21 cellular contexts compared by ENCODE assay signal in genomic region chr14:100127853-100128455, GRCh38. TPM values are rescaled to one million over a fixed set of nuclear protein-coding genes. Genes with fewer than 3 reads are reported as not detected.
DNase-seq lines count a peak whose midpoint lies in the region; ATAC-seq and TF ChIP-seq lines count a peak whose summit lies in the region.
"Had no signal": no experiment of that assay in that cellular context is flagged by ENCODE, and none has a peak within 500 bp of the region (broad histone marks: within the 10 kb centered on the region; RNA-seq: fewer than 3 reads in every experiment).

No MANE protein-coding gene starts in this region.

- CTCF ChIA-PET in activated CD8-positive, alpha-beta T cell treated with anti-CD3 and anti-CD28 coated beads for 36 hours (lab: Charles Lee) = interaction anchor here (1.4 kb wide), 2 partner anchors 27 to 65 kb away, joined by 3 to 4 read pairs; no protein-coding TSS in a partner anchor
- CTCF ChIA-PET in activated CD8-positive, alpha-beta T cell treated with anti-CD3 and anti-CD28 coated beads, Interleukin-2, amount 10 ng/mL, durations not matched to agents 7 days and 5 days (lab: Charles Lee) = no interaction called here
- CTCF ChIA-PET in CD4-positive, alpha-beta T cell (lab: Charles Lee) = no interaction called here

- H3K27ac ChIP-seq in CD4-positive, alpha-beta T cell (ENCODE audit: low read depth, low read length) = no peak overlapping the region
- H3K27ac ChIP-seq in brain microvascular endothelial cell = no peak overlapping the region
- H3K27ac ChIP-seq: KMS-11 had no signal

- ATAC-seq in activated CD8-positive, alpha-beta T cell treated with anti-CD3 and anti-CD28 coated beads for 36 hours = no peak
- ATAC-seq in activated CD8-positive, alpha-beta T cell treated with anti-CD3 and anti-CD28 coated beads, Interleukin-2, amount 10 ng/mL, durations not matched to agents 7 days and 5 days = no peak
- ATAC-seq in CD4-positive, alpha-beta T cell (ENCODE audit: poor library complexity) = no peak
- no peak for ATAC-seq in natural killer cell
- ATAC-seq: HepG2, PC-3 had no signal

- TF ChIP-seq CTCF in activated CD8-positive, alpha-beta T cell treated with anti-CD3 and anti-CD28 coated beads for 36 hours (IDR thresholded peaks at IDR 0.05) = no peak
- no peak for TF ChIP-seq CTCF in CD4-positive, alpha-beta T cell (IDR thresholded peaks at IDR 0.05)
- no peak for TF ChIP-seq CTCF in natural killer cell (IDR thresholded peaks at IDR 0.05)
- no peak for TF ChIP-seq CTCF in brain microvascular endothelial cell (IDR thresholded peaks at IDR 0.05; ENCODE audit: low read depth, low read length, missing control alignments)

- POLR2A ChIA-PET in activated CD8-positive, alpha-beta T cell treated with anti-CD3 and anti-CD28 coated beads for 36 hours (lab: Charles Lee) = interaction anchor here (0.7 to 1.4 kb wide), 3 partner anchors 9 to 233 kb away, joined by 3 read pairs; no protein-coding TSS in a partner anchor
- POLR2A ChIA-PET in activated CD8-positive, alpha-beta T cell treated with anti-CD3 and anti-CD28 coated beads, Interleukin-2, amount 10 ng/mL, durations not matched to agents 7 days and 5 days (lab: Charles Lee) = interaction anchor here (0.6 to 1.3 kb wide), 2 partner anchors 18 to 38 kb away, joined by 3 to 4 read pairs; no protein-coding TSS in a partner anchor
- POLR2A ChIA-PET in CD4-positive, alpha-beta T cell (lab: Charles Lee) = interaction anchor here (0.6 kb wide), 1 partner anchor 94 kb away, joined by 4 read pairs; no protein-coding TSS in a partner anchor

- peak overlapping the region; percentile 52 for H3K27ac Mint-ChIP-seq in activated CD8-positive, alpha-beta T cell treated with anti-CD3 and anti-CD28 coated beads for 36 hours
- no peak overlapping the region for H3K27ac Mint-ChIP-seq in activated CD8-positive, alpha-beta T cell treated with anti-CD3 and anti-CD28 coated beads, Interleukin-2, amount 10 ng/mL, durations not matched to agents 7 days and 5 days
- H3K27ac Mint-ChIP-seq in CD4-positive, alpha-beta T cell = peak overlapping the region; percentile 56
- peak overlapping the region; percentile 18 for H3K27ac Mint-ChIP-seq in activated naive CD8-positive, alpha-beta T cell treated with anti-CD3 and anti-CD28 coated beads for 36 hours
- peak overlapping the region; percentile 30 to 58 for H3K27ac Mint-ChIP-seq in natural killer cell
- H3K27ac Mint-ChIP-seq: B cell had no signal

- peaks cover 2% of the 10 kb centered on the region for H3K36me3 ChIP-seq in brain microvascular endothelial cell (replicated peaks)

- peaks cover 51% of the 10 kb centered on the region for H3K36me3 Mint-ChIP-seq in activated CD8-positive, alpha-beta T cell treated with anti-CD3 and anti-CD28 coated beads for 36 hours (ENCODE audit: low read depth)
- H3K36me3 Mint-ChIP-seq in activated CD8-positive, alpha-beta T cell treated with anti-CD3 and anti-CD28 coated beads, Interleukin-2, amount 10 ng/mL, durations not matched to agents 7 days and 5 days (ENCODE audit: low read depth) = peaks cover 87% of the 10 kb centered on the region
- H3K36me3 Mint-ChIP-seq in CD4-positive, alpha-beta T cell (ENCODE audit: low read depth) = peaks cover 96% of the 10 kb centered on the region
- peaks cover 20% of the 10 kb centered on the region for H3K36me3 Mint-ChIP-seq in activated naive CD8-positive, alpha-beta T cell treated with anti-CD3 and anti-CD28 coated beads for 36 hours
- H3K36me3 Mint-ChIP-seq in natural killer cell = no peaks in the 10 kb centered on the region

- no peaks in the 10 kb centered on the region for H3K9me3 Mint-ChIP-seq in activated CD8-positive, alpha-beta T cell treated with anti-CD3 and anti-CD28 coated beads for 36 hours
- no peaks in the 10 kb centered on the region for H3K9me3 Mint-ChIP-seq in activated CD8-positive, alpha-beta T cell treated with anti-CD3 and anti-CD28 coated beads, Interleukin-2, amount 10 ng/mL, durations not matched to agents 7 days and 5 days (ENCODE audit: insufficient read depth)
- no peaks in the 10 kb centered on the region for H3K9me3 Mint-ChIP-seq in CD4-positive, alpha-beta T cell
- no peaks in the 10 kb centered on the region for H3K9me3 Mint-ChIP-seq in activated naive CD8-positive, alpha-beta T cell treated with anti-CD3 and anti-CD28 coated beads for 36 hours
- no peaks in the 10 kb centered on the region for H3K9me3 Mint-ChIP-seq in natural killer cell

- no peak for DNase-seq in activated CD8-positive, alpha-beta T cell treated with anti-CD3 and anti-CD28 coated beads for 36 hours
- DNase-seq in activated CD8-positive, alpha-beta T cell treated with anti-CD3 and anti-CD28 coated beads, Interleukin-2, amount 10 ng/mL, durations not matched to agents 7 days and 5 days = no peak
- no peak for DNase-seq in CD4-positive, alpha-beta T cell
- DNase-seq in activated naive CD8-positive, alpha-beta T cell treated with anti-CD3 and anti-CD28 coated beads for 36 hours = no peak
- DNase-seq in natural killer cell (no peak), brain microvascular endothelial cell (no peak), germinal center (ENCODE audit: low spot score) (no peak), HPDE6-E6E7 (ENCODE audit: extremely low spot score) (no peak)
- DNase-seq: CD4-positive, alpha-beta memory T cell; DMS53; GOT3; NCI-H1436; NCI-H1930; NCI-H526; PC-3; RPMI8226; SHP77 treated with DMSO at 0.1 percent for 48 hours had no signal

- H3K27me3 Mint-ChIP-seq in activated CD8-positive, alpha-beta T cell treated with anti-CD3 and anti-CD28 coated beads for 36 hours = no peaks in the 10 kb centered on the region
- H3K27me3 Mint-ChIP-seq in activated CD8-positive, alpha-beta T cell treated with anti-CD3 and anti-CD28 coated beads, Interleukin-2, amount 10 ng/mL, durations not matched to agents 7 days and 5 days (ENCODE audit: low read depth) = no peaks in the 10 kb centered on the region
- no peaks in the 10 kb centered on the region for H3K27me3 Mint-ChIP-seq in CD4-positive, alpha-beta T cell
- no peaks in the 10 kb centered on the region for H3K27me3 Mint-ChIP-seq in activated naive CD8-positive, alpha-beta T cell treated with anti-CD3 and anti-CD28 coated beads for 36 hours
- H3K27me3 Mint-ChIP-seq in natural killer cell (ENCODE audit: low read depth in 2 of 2) = no peaks in the 10 kb centered on the region
- H3K27me3 Mint-ChIP-seq: B cell; CD4-positive, alpha-beta memory T cell had no signal

- H3K4me1 Mint-ChIP-seq in activated CD8-positive, alpha-beta T cell treated with anti-CD3 and anti-CD28 coated beads for 36 hours (ENCODE audit: low read depth) = no peaks in the 10 kb centered on the region
- peaks cover 2% of the 10 kb centered on the region for H3K4me1 Mint-ChIP-seq in activated CD8-positive, alpha-beta T cell treated with anti-CD3 and anti-CD28 coated beads, Interleukin-2, amount 10 ng/mL, durations not matched to agents 7 days and 5 days (ENCODE audit: low read depth)
- no peaks in the 10 kb centered on the region for H3K4me1 Mint-ChIP-seq in CD4-positive, alpha-beta T cell (ENCODE audit: low read depth)
- H3K4me1 Mint-ChIP-seq in activated naive CD8-positive, alpha-beta T cell treated with anti-CD3 and anti-CD28 coated beads for 36 hours = peaks cover 2% of the 10 kb centered on the region
- peaks cover 4 to 17% of the 10 kb centered on the region in 2 donors for H3K4me1 Mint-ChIP-seq in natural killer cell
- H3K4me1 Mint-ChIP-seq: B cell had no signal

- intact Hi-C loops in activated CD8-positive, alpha-beta T cell treated with anti-CD3 and anti-CD28 coated beads for 36 hours (cut with micrococcal nuclease) = no loop called here
- intact Hi-C loops in CD4-positive, alpha-beta T cell (cut with DNase I, micrococcal nuclease) = no loop called here
- intact Hi-C loops in natural killer cell (cut with micrococcal nuclease) = no loop called here

- H3K4me3 Mint-ChIP-seq in activated CD8-positive, alpha-beta T cell treated with anti-CD3 and anti-CD28 coated beads for 36 hours = no peak overlapping the region
- H3K4me3 Mint-ChIP-seq in activated CD8-positive, alpha-beta T cell treated with anti-CD3 and anti-CD28 coated beads, Interleukin-2, amount 10 ng/mL, durations not matched to agents 7 days and 5 days = no peak overlapping the region
- H3K4me3 Mint-ChIP-seq in CD4-positive, alpha-beta T cell = no peak overlapping the region
- H3K4me3 Mint-ChIP-seq in activated naive CD8-positive, alpha-beta T cell treated with anti-CD3 and anti-CD28 coated beads for 36 hours = no peak overlapping the region
- H3K4me3 Mint-ChIP-seq in natural killer cell = no peak overlapping the region
- H3K4me3 Mint-ChIP-seq: B cell; CD4-positive, alpha-beta memory T cell had no signal

- H3K9me3 ChIP-seq in CD4-positive, alpha-beta T cell (ENCODE audit: control insufficient read depth, low read length) = no peaks in the 10 kb centered on the region

- in situ Hi-C loops in brain microvascular endothelial cell (cut with HindIII; ENCODE audit: low pct_ligation_motif_present, low sequenced_read_pairs) = no loop called here

- no peaks in the 10 kb centered on the region for H3K27me3 ChIP-seq in CD4-positive, alpha-beta T cell (ENCODE audit: control insufficient read depth, insufficient read depth, low read length)
- no peaks in the 10 kb centered on the region for H3K27me3 ChIP-seq in brain microvascular endothelial cell (replicated peaks)

- H3K4me3 ChIP-seq in brain microvascular endothelial cell (ENCODE audit: low read depth, low read length) = no peak overlapping the region

RNA-seq across cellular contexts. Expression of gene DEGS2, which starts 31.5 kb away (rescaled TPM):
- total RNA-seq in activated CD8-positive, alpha-beta T cell treated with anti-CD3 and anti-CD28 coated beads for 36 hours = 1 to 10 TPM; 2.6 to 3.1 TPM
- total RNA-seq in activated CD8-positive, alpha-beta T cell treated with anti-CD3 and anti-CD28 coated beads, Interleukin-2, amount 10 ng/mL, durations not matched to agents 7 days and 5 days = under 1 TPM; 0.05 to 0.39 TPM
- under 1 TPM in 1 of 2 experiments, not detected in 1; 0.11 TPM for total RNA-seq in CD4-positive, alpha-beta T cell
- total RNA-seq in activated naive CD8-positive, alpha-beta T cell treated with anti-CD3 and anti-CD28 coated beads for 36 hours = 1 to 10 TPM; 1.6 to 1.8 TPM
- 1 to 10 TPM in 2 of 3 donors, under 1 TPM in 1; 0.60 to 7.1 (median 4.4) TPM for total RNA-seq in natural killer cell
- total RNA-seq: A172 had no signal
